Comparison of ENCODE assay signal across 19 cellular contexts in genomic region chr4:139907001-139907809, GRCh38.
DNase-seq lines count a peak whose midpoint lies in the region; ATAC-seq, FAIRE-seq and TF ChIP-seq lines count a peak whose summit lies in the region.
"Had no signal": no experiment of that assay in that cellular context is flagged by ENCODE, and none has a peak within 500 bp of the region (broad histone marks: within the 10 kb centered on the region; RNA-seq: fewer than 3 reads in every experiment).

No MANE protein-coding gene starts in this region.

- no peaks in the 10 kb centered on the region for H3K9me2 ChIP-seq in PC-3 (replicated peaks; ENCODE audit: low read length)

- H3K27me3 ChIP-seq in PC-3 (ENCODE audit: low read length): no peaks in the 10 kb centered on the region
- H3K27me3 ChIP-seq: testis had no signal

- H4K20me1 ChIP-seq in PC-3 (ENCODE audit: low read length): no peaks in the 10 kb centered on the region

- H3K9ac ChIP-seq in PC-3 (ENCODE audit: low read length): no peak overlapping the region

- H3K36me3 ChIP-seq in PC-3 (ENCODE audit: low read depth, low read length): no peaks in the 10 kb centered on the region

- no peak for TF ChIP-seq CTCF in PC-3 (conservative IDR thresholded peaks at IDR 0.05; ENCODE audit: low read depth, low read length)

- H3K27ac ChIP-seq in PC-3 (ENCODE audit: low read length): no peak overlapping the region
- H3K27ac ChIP-seq: testis had no signal

- peaks cover 5% of the 10 kb centered on the region; the same call in 1 of the 2 replicates for H3K4me1 ChIP-seq in PC-3 (ENCODE audit: insufficient read depth, low read length)

- ATAC-seq in HG02759 (IDR thresholded peaks at IDR 0.05; ENCODE audit: unreplicated experiment): peak; percentile 60
- ATAC-seq in PC-3: no peak
- no peak for ATAC-seq in stimulated activated naive CD8-positive, alpha-beta T cell treated with anti-CD3 and anti-CD28 coated beads, Interleukin-15, Interleukin-2, amounts not matched to agents 100 U/mL and 50 U/mL, for 24 hours

- DNase-seq in GM12891 (ENCODE audit: insufficient read length, low spot score): no peak
- peak; percentile 2 for DNase-seq in PC-3
- DNase-seq in NCI-H82 (lab: John Stamatoyannopoulos, UW): no peak
- DNase-seq in stimulated activated naive CD8-positive, alpha-beta T cell treated with anti-CD3 and anti-CD28 coated beads, Interleukin-15, Interleukin-2, amounts not matched to agents 100 U/mL and 50 U/mL, for 24 hours: no peak
- DNase-seq in stimulated activated CD4-positive, alpha-beta T cell treated with anti-CD3 and anti-CD28 coated beads, Interleukin-4, amount 100 ng/mL, for 1 hour: no peak
- DNase-seq in germinal center (ENCODE audit: low spot score): no peak
- DNase-seq: activated CD4-positive, alpha-beta T cell treated with anti-CD3 and anti-CD28 coated beads for 4 hours; activated effector memory CD4-positive, alpha-beta T cell treated with anti-CD3 and anti-CD28 coated beads, Interleukin-2, amount 50 U/mL, for 16 hours; CD4-positive, alpha-beta memory T cell; foreskin melanocyte; NCI-H1417; NCI-H2227 treated with DMSO at 0.1 percent for 48 hours; stimulated activated CD4-positive, alpha-beta T cell treated with anti-CD3 and anti-CD28 coated beads, Interleukin-4, amount 100 ng/mL, for 4 hours; stimulated activated CD8-positive, alpha-beta memory T cell treated with anti-CD3 and anti-CD28 coated beads, Interleukin-4, amount 100 ng/mL, for 48 hours; testis had no signal

- H3K9me3 ChIP-seq in PC-3 (ENCODE audit: low read length): no peaks in the 10 kb centered on the region
- H3K9me3 ChIP-seq: testis had no signal

- CTCF ChIA-PET in PC-3 (lab: Charles Lee): no interaction called here

- no peak overlapping the region for H3K4me2 ChIP-seq in PC-3 (ENCODE audit: low read length)

- H3K79me2 ChIP-seq in PC-3 (ENCODE audit: low read length): no peaks in the 10 kb centered on the region

- no peak overlapping the region for H3K4me3 ChIP-seq in PC-3 (ENCODE audit: low read length)
- H3K4me3 ChIP-seq: lung, testis had no signal

- TF ChIP-seq POLR2A in GM12891 (IDR thresholded peaks at IDR 0.05; ENCODE audit: low read depth, low read length): no peak

- BruUV-seq in PC-3 (replicated peaks; lab: Mats Ljungman, UMichigan): no TSS peak

- H2AFZ ChIP-seq in PC-3 (ENCODE audit: low read length): no peak overlapping the region

- POLR2A ChIA-PET in PC-3 (lab: Charles Lee; ENCODE audit: unreplicated experiment): no interaction called here

- no peaks in the 10 kb centered on the region for H3F3A ChIP-seq in PC-3 (ENCODE audit: low read length, unreplicated experiment)

- FAIRE-seq in GM12891 (lab: Jason Lieb, UNC) (peak; percentile 60), islet of Langerhans (lab: Jason Lieb, UNC) (peak; percentile 91)
- FAIRE-seq: endometrium had no signal

- intact Hi-C loops in PC-3 (cut with micrococcal nuclease): loop anchor here (10.0 kb wide), 1 partner anchor 172 kb away; no protein-coding TSS in a partner anchor

TF ChIP-seq in GM12891, 5 proteins besides CTCF, POLR2A, EP300 and RAD21:
- TF ChIP-seq POLR2AphosphoS5 (IDR thresholded peaks at IDR 0.05; ENCODE audit: low read depth, low read length): no peak
- no peak for TF ChIP-seq PAX5 (IDR thresholded peaks at IDR 0.05; ENCODE audit: insufficient read depth, low read length, severe bottlenecking)
